Comparison of ENCODE assay signal across 6 cellular contexts in the genomic region with DNA sequence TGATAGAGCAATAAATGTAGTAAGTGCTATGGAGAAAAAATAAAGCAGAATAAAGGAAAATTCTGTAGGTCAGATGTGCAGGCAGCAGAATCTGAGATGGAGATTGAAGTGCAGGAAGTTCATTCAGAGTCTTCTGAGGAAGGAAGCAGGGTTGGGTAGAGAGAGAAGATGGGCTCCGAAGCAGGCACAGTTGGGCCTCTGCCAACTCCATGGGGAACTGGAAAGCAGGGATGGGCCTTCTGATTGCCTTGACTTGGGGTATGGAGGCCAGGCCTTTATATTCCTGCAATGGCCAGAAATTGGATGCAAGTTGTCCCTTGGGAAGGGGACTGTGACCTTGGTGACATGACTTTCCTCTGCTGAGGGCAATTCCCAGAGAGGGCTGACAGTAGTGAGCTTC. TPM values are rescaled to one million over a fixed set of nuclear protein-coding genes. Genes with fewer than 3 reads are reported as not detected.
"Had no signal": no experiment of that assay in that cellular context is flagged by ENCODE, and none has a peak within 500 bp of the region (broad histone marks: within the 10 kb centered on the region; RNA-seq: fewer than 3 reads in every experiment).

No MANE protein-coding gene starts in this region.

RNA-seq across cellular contexts. Expression of a gene that starts 42.6 kb away (rescaled TPM):
- total RNA-seq: endothelial cell of umbilical vein, foreskin keratinocyte, hepatocyte, lung microvascular endothelial cell, mesothelial cell of epicardium, myocyte had no signal
